9 cellular contexts compared by ENCODE assay signal in the genomic region with DNA sequence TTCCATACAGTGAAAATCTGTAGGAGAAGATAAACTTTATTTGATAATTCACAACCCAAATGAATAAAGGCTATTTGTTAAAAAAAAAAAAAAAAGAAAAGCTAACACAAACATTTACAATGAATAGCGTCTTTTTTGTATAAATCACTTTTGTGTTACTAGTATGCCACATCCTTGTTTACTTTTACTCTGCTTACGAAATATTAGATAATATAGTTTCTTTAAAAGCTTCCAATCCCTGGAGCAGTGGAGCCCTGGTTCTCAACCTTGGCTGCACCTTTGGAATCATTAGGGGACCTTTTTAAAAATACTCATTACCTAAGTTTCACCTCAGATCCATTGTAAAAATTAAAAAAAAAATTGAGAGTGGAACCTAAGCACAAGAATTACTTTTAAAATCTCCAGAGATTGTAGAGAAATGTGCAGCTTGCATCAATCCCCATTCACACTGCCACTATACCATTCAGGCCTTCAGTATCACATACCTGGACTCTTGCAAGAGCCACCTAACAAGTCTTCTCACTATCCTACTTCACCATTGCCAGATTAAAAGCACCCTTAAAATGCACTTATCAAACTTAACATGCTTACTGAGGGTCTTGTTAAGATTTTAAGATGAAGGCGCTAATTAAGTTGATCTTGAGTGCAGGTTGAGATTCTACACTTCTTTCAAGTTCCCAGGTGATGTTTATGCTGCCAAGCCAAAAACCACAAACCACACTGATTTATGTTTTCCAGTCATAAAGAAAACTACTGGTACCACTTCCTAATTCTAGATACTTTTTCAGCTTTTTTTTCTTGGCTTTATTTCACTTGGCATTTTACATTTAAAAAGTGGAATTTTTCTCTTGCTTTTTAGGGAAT. TPM values are rescaled to one million over a fixed set of nuclear protein-coding genes. Genes with fewer than 3 reads are reported as not detected.
DNase-seq lines count a peak whose midpoint lies in the region; ATAC-seq and TF ChIP-seq lines count a peak whose summit lies in the region.
"Had no signal": no experiment of that assay in that cellular context is flagged by ENCODE, and none has a peak within 500 bp of the region (broad histone marks: within the 10 kb centered on the region; RNA-seq: fewer than 3 reads in every experiment).

No MANE protein-coding gene starts in this region.

- no peak for TF ChIP-seq POLR2A in heart left ventricle (IDR thresholded peaks at IDR 0.05)

- no peak for TF ChIP-seq CTCF in heart left ventricle (IDR thresholded peaks at IDR 0.05)

- no peaks in the 10 kb centered on the region for H3K9me3 Mint-ChIP-seq in activated T-helper 17 cell treated with anti-CD3 and anti-CD28 coated beads, Interleukin-2, amount 50 U/mL, for 72 hours

- intact Hi-C loops in heart left ventricle (cut with DNase I) = no loop called here

- no peaks in the 10 kb centered on the region for H3K9me3 ChIP-seq in heart left ventricle
- H3K9me3 ChIP-seq: gastrocnemius medialis had no signal

- peaks cover 8% of the 10 kb centered on the region for H3K4me1 Mint-ChIP-seq in activated T-helper 17 cell treated with anti-CD3 and anti-CD28 coated beads, Interleukin-2, amount 50 U/mL, for 72 hours

- peaks cover 0 to 10% (median 0%) of the 10 kb centered on the region in 12 donors for H3K4me1 ChIP-seq in heart left ventricle

- H3K27me3 Mint-ChIP-seq in activated T-helper 17 cell treated with anti-CD3 and anti-CD28 coated beads, Interleukin-2, amount 50 U/mL, for 72 hours = no peaks in the 10 kb centered on the region

- no peak overlapping the region for H3K4me3 Mint-ChIP-seq in activated T-helper 17 cell treated with anti-CD3 and anti-CD28 coated beads, Interleukin-2, amount 50 U/mL, for 72 hours

- no peak overlapping the region for H3K27ac ChIP-seq in heart left ventricle
- H3K27ac ChIP-seq: gastrocnemius medialis had no signal

- H3K36me3 ChIP-seq in heart left ventricle = no peaks in the 10 kb centered on the region
- H3K36me3 ChIP-seq: gastrocnemius medialis had no signal

- no peaks in the 10 kb centered on the region for H3K27me3 ChIP-seq in heart left ventricle
- H3K27me3 ChIP-seq: gastrocnemius medialis had no signal

- ATAC-seq in GM18861 (IDR thresholded peaks at IDR 0.05; ENCODE audit: unreplicated experiment) (peak; percentile 91), GM21528 (IDR thresholded peaks at IDR 0.05; ENCODE audit: low FRiP score, unreplicated experiment) (peak; percentile 94), HG03342 (IDR thresholded peaks at IDR 0.05; ENCODE audit: unreplicated experiment) (peak; percentile 97), heart left ventricle (no peak)
- peak; percentile 66 for ATAC-seq in activated T-helper 17 cell treated with anti-CD3 and anti-CD28 coated beads, Interleukin-2, amount 50 U/mL, for 72 hours (replicated peaks)
- ATAC-seq: gastrocnemius medialis had no signal

- H3K4me3 ChIP-seq in heart left ventricle = no peak overlapping the region
- H3K4me3 ChIP-seq: gastrocnemius medialis had no signal

- 87 to 93% (median 92%) methylated on average over 3 of the region's 3 CpGs for WGBS in heart left ventricle, 4 donors

- H3K27ac Mint-ChIP-seq in activated T-helper 17 cell treated with anti-CD3 and anti-CD28 coated beads, Interleukin-2, amount 50 U/mL, for 72 hours = no peak overlapping the region

- H3K36me3 Mint-ChIP-seq in activated T-helper 17 cell treated with anti-CD3 and anti-CD28 coated beads, Interleukin-2, amount 50 U/mL, for 72 hours (ENCODE audit: low read depth) = no peaks in the 10 kb centered on the region

- DNase-seq in heart left ventricle (no peak), cerebellar nuclear complex (lab: John Stamatoyannopoulos, UW) (no peak)
- DNase-seq in activated CD4-positive, alpha-beta T cell treated with anti-CD3 and anti-CD28 coated beads for 48 hours = no peak
- DNase-seq in activated T-cell treated with anti-CD3 and anti-CD28 coated beads, Interleukin-2, amount 50 U/mL, for 1 hour = no peak
- DNase-seq: gastrocnemius medialis had no signal

RNA-seq across cellular contexts. Expression of a gene that starts 59.7 kb away (rescaled TPM):
- 10 to 100 TPM; 54.4 to 82.0 TPM for total RNA-seq in activated T-helper 17 cell treated with anti-CD3 and anti-CD28 coated beads, Interleukin-2, amount 50 U/mL, for 72 hours
- total RNA-seq in heart left ventricle = 10 to 100 TPM; 28.8 to 37.2 (median 30.5) TPM
- polyA plus RNA-seq in heart left ventricle = 10 to 100 TPM; 35.2 to 50.6 TPM

Comparison
In these comparisons a context has a peak if more than half of its experiments do, and no peak if none do; other contexts are left out.
1. ATAC-seq: peak in GM18861 (single experiment), GM21528 (single experiment), HG03342 (single experiment) and activated T-helper 17 cell treated with anti-CD3 and anti-CD28 coated beads, Interleukin-2, amount 50 U/mL, for 72 hours (single experiment); none in heart left ventricle (0 of 4).